3 cellular contexts compared by ENCODE assay signal in the genomic region with DNA sequence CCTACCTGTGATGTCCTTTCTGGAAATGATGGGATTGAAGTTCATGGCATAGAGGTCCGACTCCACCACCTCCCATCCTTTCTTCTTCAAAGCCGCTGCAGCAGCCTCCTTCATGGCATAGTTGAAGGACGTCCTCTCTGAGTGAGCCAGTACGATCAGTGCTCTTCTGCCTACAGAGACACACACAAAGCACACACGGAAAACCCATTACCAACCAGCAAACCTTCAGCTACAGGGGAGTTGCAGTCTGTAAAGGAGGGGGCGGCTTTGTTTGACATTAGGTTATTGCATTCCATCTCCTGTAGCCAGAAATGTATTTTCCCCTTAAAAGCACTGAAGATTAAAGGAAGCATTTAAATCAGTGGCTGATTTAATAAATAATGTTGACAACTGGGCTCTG.
TF ChIP-seq lines count a peak whose summit lies in the region.

No MANE protein-coding gene starts in this region.

TF ChIP-seq in SK-N-SH treated with all-trans-retinoic acid at 6 μM for 48 hours, 23 proteins besides CTCF, POLR2A, EP300 and RAD21:
- TF ChIP-seq ARNTL (CRISPR knock-in tag; IDR thresholded peaks at IDR 0.05; ENCODE audit: borderline replicate concordance, low read depth) (no peak), ISL1 (CRISPR knock-in tag; IDR thresholded peaks at IDR 0.05) (peak; percentile 41)

TF ChIP-seq in SK-N-SH, 30 proteins besides CTCF, POLR2A, EP300 and RAD21:
- no peak for TF ChIP-seq FOSL2 (IDR thresholded peaks at IDR 0.05; ENCODE audit: borderline replicate concordance, low read depth)
- TF ChIP-seq, protein P1, sequence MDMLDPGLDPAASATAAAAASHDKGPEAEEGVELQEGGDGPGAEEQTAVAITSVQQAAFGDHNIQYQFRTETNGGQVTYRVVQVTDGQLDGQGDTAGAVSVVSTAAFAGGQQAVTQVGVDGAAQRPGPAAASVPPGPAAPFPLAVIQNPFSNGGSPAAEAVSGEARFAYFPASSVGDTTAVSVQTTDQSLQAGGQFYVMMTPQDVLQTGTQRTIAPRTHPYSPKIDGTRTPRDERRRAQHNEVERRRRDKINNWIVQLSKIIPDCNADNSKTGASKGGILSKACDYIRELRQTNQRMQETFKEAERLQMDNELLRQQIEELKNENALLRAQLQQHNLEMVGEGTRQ (IDR thresholded peaks at IDR 0.05; ENCODE audit: borderline replicate concordance, low read depth, low read length), result no peak
- no peak for TF ChIP-seq TEAD4 (IDR thresholded peaks at IDR 0.05; ENCODE audit: borderline replicate concordance, insufficient read depth)
- TF ChIP-seq YY1 (IDR thresholded peaks at IDR 0.05; ENCODE audit: low read depth), result no peak
- TF ChIP-seq MXI1 (IDR thresholded peaks at IDR 0.05; ENCODE audit: low read depth, low read length), result no peak
- no peak for TF ChIP-seq FOXM1 (IDR thresholded peaks at IDR 0.05; ENCODE audit: low read depth)
- no peak for TF ChIP-seq GATA2 (CRISPR knock-in tag; IDR thresholded peaks at IDR 0.05)
- no peak for TF ChIP-seq ELF1 (IDR thresholded peaks at IDR 0.05)
- TF ChIP-seq, protein P2, sequence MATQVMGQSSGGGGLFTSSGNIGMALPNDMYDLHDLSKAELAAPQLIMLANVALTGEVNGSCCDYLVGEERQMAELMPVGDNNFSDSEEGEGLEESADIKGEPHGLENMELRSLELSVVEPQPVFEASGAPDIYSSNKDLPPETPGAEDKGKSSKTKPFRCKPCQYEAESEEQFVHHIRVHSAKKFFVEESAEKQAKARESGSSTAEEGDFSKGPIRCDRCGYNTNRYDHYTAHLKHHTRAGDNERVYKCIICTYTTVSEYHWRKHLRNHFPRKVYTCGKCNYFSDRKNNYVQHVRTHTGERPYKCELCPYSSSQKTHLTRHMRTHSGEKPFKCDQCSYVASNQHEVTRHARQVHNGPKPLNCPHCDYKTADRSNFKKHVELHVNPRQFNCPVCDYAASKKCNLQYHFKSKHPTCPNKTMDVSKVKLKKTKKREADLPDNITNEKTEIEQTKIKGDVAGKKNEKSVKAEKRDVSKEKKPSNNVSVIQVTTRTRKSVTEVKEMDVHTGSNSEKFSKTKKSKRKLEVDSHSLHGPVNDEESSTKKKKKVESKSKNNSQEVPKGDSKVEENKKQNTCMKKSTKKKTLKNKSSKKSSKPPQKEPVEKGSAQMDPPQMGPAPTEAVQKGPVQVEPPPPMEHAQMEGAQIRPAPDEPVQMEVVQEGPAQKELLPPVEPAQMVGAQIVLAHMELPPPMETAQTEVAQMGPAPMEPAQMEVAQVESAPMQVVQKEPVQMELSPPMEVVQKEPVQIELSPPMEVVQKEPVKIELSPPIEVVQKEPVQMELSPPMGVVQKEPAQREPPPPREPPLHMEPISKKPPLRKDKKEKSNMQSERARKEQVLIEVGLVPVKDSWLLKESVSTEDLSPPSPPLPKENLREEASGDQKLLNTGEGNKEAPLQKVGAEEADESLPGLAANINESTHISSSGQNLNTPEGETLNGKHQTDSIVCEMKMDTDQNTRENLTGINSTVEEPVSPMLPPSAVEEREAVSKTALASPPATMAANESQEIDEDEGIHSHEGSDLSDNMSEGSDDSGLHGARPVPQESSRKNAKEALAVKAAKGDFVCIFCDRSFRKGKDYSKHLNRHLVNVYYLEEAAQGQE (IDR thresholded peaks at IDR 0.05; ENCODE audit: low read depth, low read length), result no peak
- TF ChIP-seq NRF1 (IDR thresholded peaks at IDR 0.05; ENCODE audit: low read depth, low read length), result no peak
- no peak for TF ChIP-seq MEF2A (IDR thresholded peaks at IDR 0.05; ENCODE audit: borderline replicate concordance, low read depth)
- no peak for TF ChIP-seq TCF12 (IDR thresholded peaks at IDR 0.05)
- TF ChIP-seq, protein P3, sequence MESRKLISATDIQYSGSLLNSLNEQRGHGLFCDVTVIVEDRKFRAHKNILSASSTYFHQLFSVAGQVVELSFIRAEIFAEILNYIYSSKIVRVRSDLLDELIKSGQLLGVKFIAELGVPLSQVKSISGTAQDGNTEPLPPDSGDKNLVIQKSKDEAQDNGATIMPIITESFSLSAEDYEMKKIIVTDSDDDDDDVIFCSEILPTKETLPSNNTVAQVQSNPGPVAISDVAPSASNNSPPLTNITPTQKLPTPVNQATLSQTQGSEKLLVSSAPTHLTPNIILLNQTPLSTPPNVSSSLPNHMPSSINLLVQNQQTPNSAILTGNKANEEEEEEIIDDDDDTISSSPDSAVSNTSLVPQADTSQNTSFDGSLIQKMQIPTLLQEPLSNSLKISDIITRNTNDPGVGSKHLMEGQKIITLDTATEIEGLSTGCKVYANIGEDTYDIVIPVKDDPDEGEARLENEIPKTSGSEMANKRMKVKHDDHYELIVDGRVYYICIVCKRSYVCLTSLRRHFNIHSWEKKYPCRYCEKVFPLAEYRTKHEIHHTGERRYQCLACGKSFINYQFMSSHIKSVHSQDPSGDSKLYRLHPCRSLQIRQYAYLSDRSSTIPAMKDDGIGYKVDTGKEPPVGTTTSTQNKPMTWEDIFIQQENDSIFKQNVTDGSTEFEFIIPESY (IDR thresholded peaks at IDR 0.05; ENCODE audit: borderline replicate concordance, low read depth), result no peak
- TF ChIP-seq, protein P4, sequence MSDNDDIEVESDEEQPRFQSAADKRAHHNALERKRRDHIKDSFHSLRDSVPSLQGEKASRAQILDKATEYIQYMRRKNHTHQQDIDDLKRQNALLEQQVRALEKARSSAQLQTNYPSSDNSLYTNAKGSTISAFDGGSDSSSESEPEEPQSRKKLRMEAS (IDR thresholded peaks at IDR 0.05; ENCODE audit: low read depth), result no peak
- TF ChIP-seq, protein P5, sequence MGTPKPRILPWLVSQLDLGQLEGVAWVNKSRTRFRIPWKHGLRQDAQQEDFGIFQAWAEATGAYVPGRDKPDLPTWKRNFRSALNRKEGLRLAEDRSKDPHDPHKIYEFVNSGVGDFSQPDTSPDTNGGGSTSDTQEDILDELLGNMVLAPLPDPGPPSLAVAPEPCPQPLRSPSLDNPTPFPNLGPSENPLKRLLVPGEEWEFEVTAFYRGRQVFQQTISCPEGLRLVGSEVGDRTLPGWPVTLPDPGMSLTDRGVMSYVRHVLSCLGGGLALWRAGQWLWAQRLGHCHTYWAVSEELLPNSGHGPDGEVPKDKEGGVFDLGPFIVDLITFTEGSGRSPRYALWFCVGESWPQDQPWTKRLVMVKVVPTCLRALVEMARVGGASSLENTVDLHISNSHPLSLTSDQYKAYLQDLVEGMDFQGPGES (IDR thresholded peaks at IDR 0.05; ENCODE audit: low read depth, low read length), result no peak

TF ChIP-seq in HepG2, 621 proteins besides CTCF, POLR2A, EP300 and RAD21:
- TF ChIP-seq, protein P6, sequence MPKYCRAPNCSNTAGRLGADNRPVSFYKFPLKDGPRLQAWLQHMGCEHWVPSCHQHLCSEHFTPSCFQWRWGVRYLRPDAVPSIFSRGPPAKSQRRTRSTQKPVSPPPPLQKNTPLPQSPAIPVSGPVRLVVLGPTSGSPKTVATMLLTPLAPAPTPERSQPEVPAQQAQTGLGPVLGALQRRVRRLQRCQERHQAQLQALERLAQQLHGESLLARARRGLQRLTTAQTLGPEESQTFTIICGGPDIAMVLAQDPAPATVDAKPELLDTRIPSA (CRISPR knock-in tag; IDR thresholded peaks at IDR 0.05; ENCODE audit: borderline replicate concordance), result no peak
- no peak for TF ChIP-seq ZFP36L2 (CRISPR knock-in tag; IDR thresholded peaks at IDR 0.05)
- TF ChIP-seq ATF7 (IDR thresholded peaks at IDR 0.05), result no peak
- TF ChIP-seq ATF7 (CRISPR knock-in tag; IDR thresholded peaks at IDR 0.05), result no peak
- TF ChIP-seq CBX5 (CRISPR knock-in tag; IDR thresholded peaks at IDR 0.05; ENCODE audit: borderline replicate concordance), result no peak
- no peak for TF ChIP-seq ZNF160 (CRISPR knock-in tag; IDR thresholded peaks at IDR 0.05)
- TF ChIP-seq ZNF253 (CRISPR knock-in tag; IDR thresholded peaks at IDR 0.05; ENCODE audit: borderline replicate concordance), result no peak
- TF ChIP-seq FLYWCH1 (CRISPR knock-in tag; IDR thresholded peaks at IDR 0.05), result no peak
- no peak for TF ChIP-seq MAFF (IDR thresholded peaks at IDR 0.05; ENCODE audit: low read depth, low read length)
- no peak for TF ChIP-seq ZNF570 (CRISPR knock-in tag; IDR thresholded peaks at IDR 0.05; ENCODE audit: borderline replicate concordance)
- no peak for TF ChIP-seq BRD4 (CRISPR knock-in tag; IDR thresholded peaks at IDR 0.05)
- TF ChIP-seq ZNF367 (CRISPR knock-in tag; IDR thresholded peaks at IDR 0.05; ENCODE audit: borderline replicate concordance), result no peak
- TF ChIP-seq NFIB (CRISPR knock-in tag; IDR thresholded peaks at IDR 0.05; ENCODE audit: borderline replicate concordance), result no peak
